15 cellular contexts compared by ENCODE assay signal in genomic region chr3:104385421-104385820, GRCh38.
"Had no signal": no experiment of that assay in that cellular context is flagged by ENCODE, and none has a peak within 500 bp of the region (broad histone marks: within the 10 kb centered on the region; RNA-seq: fewer than 3 reads in every experiment).

No MANE protein-coding gene starts in this region.

- H3K4me1 ChIP-seq: left lung, right lobe of liver had no signal

- H3K36me3 ChIP-seq: left lung, right lobe of liver had no signal

- DNase-seq: activated CD4-positive, alpha-beta T cell treated with anti-CD3 and anti-CD28 coated beads for 1 hour; activated CD4-positive, alpha-beta T cell treated with anti-CD3 and anti-CD28 coated beads, Interleukin-2, amount 50 U/mL, for 4 hours; activated naive CD4-positive, alpha-beta T cell treated with anti-CD3 and anti-CD28 coated beads for 36 hours; activated naive CD8-positive, alpha-beta T cell treated with anti-CD3 and anti-CD28 coated beads, Interleukin-2, amount 50 U/mL, for 24 hours; activated T-cell treated with anti-CD3 and anti-CD28 coated beads for 4 hours; aorta; left lung; mesenchymal stem cell; right lobe of liver; stimulated activated naive CD8-positive, alpha-beta T cell treated with anti-CD3 and anti-CD28 coated beads, Interleukin-15, Interleukin-2, amounts not matched to agents 100 U/mL and 50 U/mL, for 24 hours; trophoblast cell had no signal

- H3K27me3 ChIP-seq: hepatocyte, left lung, right lobe of liver had no signal

- H3K4me3 ChIP-seq: hepatocyte, left lung, right lobe of liver had no signal

- H3K9me3 ChIP-seq: left lung, right lobe of liver had no signal

- ATAC-seq: activated naive CD8-positive, alpha-beta T cell treated with anti-CD3 and anti-CD28 coated beads, Interleukin-2, amount 50 U/mL, for 24 hours; activated T-helper 17 cell treated with anti-CD3 and anti-CD28 coated beads, Interleukin-2, amount 50 U/mL, for 72 hours; esophagus mucosa; left lung; natural killer cell treated with Interleukin-12 subunit alpha and Interleukin-12 subunit beta and Interleukin-15 and Interleukin-18, amount 100 ng/mL, for 72 hours; right lobe of liver; stimulated activated naive CD8-positive, alpha-beta T cell treated with anti-CD3 and anti-CD28 coated beads, Interleukin-15, Interleukin-2, amounts not matched to agents 100 U/mL and 50 U/mL, for 24 hours had no signal

- H3K27ac ChIP-seq: hepatocyte, left lung, right lobe of liver had no signal
